In the genomic region with DNA sequence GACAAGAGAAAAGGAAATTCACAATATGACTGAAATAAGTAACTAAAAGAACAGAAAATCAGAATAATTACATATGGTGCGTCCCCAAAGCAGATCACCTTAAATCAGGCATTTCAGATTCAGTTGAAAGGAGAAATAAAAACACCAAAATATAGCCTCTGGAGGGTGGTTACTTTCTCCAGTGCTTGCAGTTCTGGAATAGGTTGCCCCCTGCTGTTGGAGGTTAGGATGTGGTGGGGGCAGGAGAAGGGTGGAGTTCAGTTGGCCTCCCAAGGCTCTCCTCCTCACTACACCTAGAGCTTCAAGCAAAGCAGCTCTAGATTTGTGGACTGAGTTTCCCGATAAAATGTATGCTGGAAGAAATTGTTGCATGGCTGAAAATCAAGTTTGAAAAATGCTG, we compare ENCODE assay signal across 10 cellular contexts.
A peak's percentile ranks its signal among the peaks of the same experiment; 100 is the strongest.
DNase-seq lines count a peak whose midpoint lies in the region; ATAC-seq, FAIRE-seq and TF ChIP-seq lines count a peak whose summit lies in the region.
"Had no signal": no experiment of that assay in that cellular context is flagged by ENCODE, and none has a peak within 500 bp of the region (broad histone marks: within the 10 kb centered on the region; RNA-seq: fewer than 3 reads in every experiment).

No MANE protein-coding gene starts in this region.

- H2AFZ ChIP-seq in KMS-11 (ENCODE audit: low read depth) (no peak overlapping the region), endothelial cell of umbilical vein (ENCODE audit: low read depth, low read length) (no peak overlapping the region)

- FAIRE-seq in endothelial cell of umbilical vein (lab: Jason Lieb, UNC): no peak
- FAIRE-seq: GM18507 had no signal

- POLR2A ChIA-PET in AG04449 (lab: Yijun Ruan, JAX) (no interaction called here), endothelial cell of umbilical vein (lab: Charles Lee) (no interaction called here)

- H3K4me3 Mint-ChIP-seq in activated T-cell treated with anti-CD3 and anti-CD28 coated beads, Interleukin-2, amount 50 U/mL, for 72 hours: no peak overlapping the region
- H3K4me3 Mint-ChIP-seq: naive B cell had no signal

- no peak for TF ChIP-seq POLR2A in endothelial cell of umbilical vein (IDR thresholded peaks at IDR 0.05; ENCODE audit: low read depth, low read length)
- no peak for TF ChIP-seq POLR2A in esophagus muscularis mucosa (IDR thresholded peaks at IDR 0.05; ENCODE audit: low read depth)

- peak; percentile 2 for TF ChIP-seq CTCF in AG04449 (IDR thresholded peaks at IDR 0.05; ENCODE audit: insufficient read depth, low read length, missing control alignments)
- peak; percentile 33; the same call in 1 of the 2 replicates for TF ChIP-seq CTCF in KMS-11 (conservative IDR thresholded peaks at IDR 0.05; ENCODE audit: low read depth, low read length)
- peak; percentile 42 to 54 for TF ChIP-seq CTCF in endothelial cell of umbilical vein (IDR thresholded peaks at IDR 0.05; ENCODE audit: extremely low read depth in 1 of 2, insufficient read depth in 1 of 2, low read depth in 1 of 2, low read length in 2 of 2)
- peak in 1 of 3 experiments; percentile 24 for TF ChIP-seq CTCF in esophagus muscularis mucosa (IDR thresholded peaks at IDR 0.05)

- H3K27me3 Mint-ChIP-seq in activated T-cell treated with anti-CD3 and anti-CD28 coated beads, Interleukin-2, amount 50 U/mL, for 72 hours (ENCODE audit: low read depth): peaks cover 2% of the 10 kb centered on the region

- H3K9ac ChIP-seq in KMS-11: no peak overlapping the region
- no peak overlapping the region for H3K9ac ChIP-seq in endothelial cell of umbilical vein (replicated peaks; ENCODE audit: extremely low read depth, insufficient read depth, low read length)

- BruUV-seq in endothelial cell of umbilical vein (replicated peaks; lab: Mats Ljungman, UMichigan): no TSS peak

- H4K20me1 ChIP-seq in KMS-11 (ENCODE audit: insufficient read depth) (no peaks in the 10 kb centered on the region), endothelial cell of umbilical vein (replicated peaks; ENCODE audit: control insufficient read depth, extremely low read depth, insufficient read depth, low read length) (no peaks in the 10 kb centered on the region)

- H3K36me3 Mint-ChIP-seq in activated T-cell treated with anti-CD3 and anti-CD28 coated beads, Interleukin-2, amount 50 U/mL, for 72 hours (ENCODE audit: insufficient read depth in 2 of 2): peaks cover 0 to 2% of the 10 kb centered on the region in 2 donors
- H3K36me3 Mint-ChIP-seq: naive B cell had no signal

- H3K79me2 ChIP-seq in KMS-11 (ENCODE audit: insufficient read depth, low read depth): no peaks in the 10 kb centered on the region
- no peaks in the 10 kb centered on the region for H3K79me2 ChIP-seq in endothelial cell of umbilical vein (ENCODE audit: control insufficient read depth, insufficient read depth, low read length)

- no peak overlapping the region for H3K27ac ChIP-seq in KMS-11
- H3K27ac ChIP-seq in endothelial cell of umbilical vein (ENCODE audit: insufficient read depth, low read depth, low read length): no peak overlapping the region
- no peak overlapping the region for H3K27ac ChIP-seq in esophagus muscularis mucosa (replicated peaks in 1 of 4)

- H3K27me3 ChIP-seq in KMS-11 (ENCODE audit: insufficient read depth, low read depth): no peaks in the 10 kb centered on the region
- peaks cover 0 to 3% of the 10 kb centered on the region in 2 experiments for H3K27me3 ChIP-seq in endothelial cell of umbilical vein (ENCODE audit: control insufficient read depth in 2 of 2, insufficient read depth in 2 of 2, low read length in 2 of 2)
- no peaks in the 10 kb centered on the region for H3K27me3 ChIP-seq in esophagus muscularis mucosa

- intact Hi-C loops in endothelial cell of umbilical vein (cut with micrococcal nuclease) (loop anchor here (1.0 to 5.0 kb wide), 4 partner anchors 101 to 794 kb away; no protein-coding TSS in a partner anchor), esophagus muscularis mucosa (cut with DNase I) (no loop called here)

- DNase-seq in AG04449 (ENCODE audit: low read depth, low spot score): no peak
- DNase-seq in endothelial cell of umbilical vein (ENCODE audit: low read depth, low spot score): peak; percentile 34
- DNase-seq in activated gamma-delta T cell treated with Interleukin-2 at 50 U/mL for 16 hours: no peak
- no peak for DNase-seq in esophagus muscularis mucosa (ENCODE audit: extremely low spot score)
- DNase-seq in retina: no peak
- no peak for DNase-seq in activated T-cell treated with anti-CD3 and anti-CD28 coated beads, Interleukin-2, amount 50 U/mL, for 72 hours
- DNase-seq: naive B cell had no signal

- no peak overlapping the region for H3K27ac Mint-ChIP-seq in activated T-cell treated with anti-CD3 and anti-CD28 coated beads, Interleukin-2, amount 50 U/mL, for 72 hours
- H3K27ac Mint-ChIP-seq: naive B cell had no signal

- CTCF ChIA-PET in AG04449 (lab: Yijun Ruan, JAX) (interaction anchor here (1.2 to 1.3 kb wide), 2 partner anchors 103 to 104 kb away, joined by 3 to 5 read pairs; no protein-coding TSS in a partner anchor), endothelial cell of umbilical vein (lab: Charles Lee) (interaction anchor here (0.6 to 2.4 kb wide), 6 partner anchors 99 to 794 kb away, joined by 3 to 17 read pairs (median 4); no protein-coding TSS in a partner anchor)

- dilution Hi-C loops in endothelial cell of umbilical vein (cut with MboI; ENCODE audit: extremely low pct_ligation_motif_present, low sequenced_read_pairs): no loop called here

- TF ChIP-seq EP300 in esophagus muscularis mucosa (IDR thresholded peaks at IDR 0.05): no peak

- peaks cover 0 to 3% of the 10 kb centered on the region in 2 donors for H3K9me3 Mint-ChIP-seq in activated T-cell treated with anti-CD3 and anti-CD28 coated beads, Interleukin-2, amount 50 U/mL, for 72 hours

- no peak overlapping the region for H3K4me2 ChIP-seq in KMS-11
- H3K4me2 ChIP-seq in endothelial cell of umbilical vein (ENCODE audit: insufficient read depth, low read length): no peak overlapping the region

- H3K9me3 ChIP-seq in endothelial cell of umbilical vein (replicated peaks; ENCODE audit: control insufficient read depth, insufficient read depth, low read length) (no peaks in the 10 kb centered on the region), esophagus muscularis mucosa (peaks cover 0 to 6% (median 2%) of the 10 kb centered on the region in 4 donors)

- ATAC-seq in GM18858 (IDR thresholded peaks at IDR 0.05; ENCODE audit: unreplicated experiment): peak; percentile 66
- no peak for ATAC-seq in activated T-cell treated with anti-CD3 and anti-CD28 coated beads, Interleukin-2, amount 50 U/mL, for 72 hours (replicated peaks in 1 of 2)

- WGBS in esophagus muscularis mucosa: 74% methylated on average over 2 of the region's 2 CpGs

- H3K9me1 ChIP-seq in endothelial cell of umbilical vein (replicated peaks; ENCODE audit: control insufficient read depth, extremely low read depth, insufficient read depth, low read length): no peaks in the 10 kb centered on the region

- H3K4me1 ChIP-seq in KMS-11 (ENCODE audit: low read depth, poor library complexity, severe bottlenecking) (no peaks in the 10 kb centered on the region), endothelial cell of umbilical vein (ENCODE audit: control insufficient read depth, extremely low read depth, insufficient read depth, low read length) (no peaks in the 10 kb centered on the region), esophagus muscularis mucosa (no peaks in the 10 kb centered on the region)

- H3K4me3 ChIP-seq in AG04449 (ENCODE audit: low read depth, low read length) (no peak overlapping the region), KMS-11 (IDR thresholded peaks at IDR 0.05; ENCODE audit: insufficient read depth, low read depth, low read length) (no peak overlapping the region), endothelial cell of umbilical vein (replicated peaks in 1 of 3; ENCODE audit: insufficient read depth in 1 of 3, low read depth in 1 of 3, low read length in 3 of 3) (no peak overlapping the region), esophagus muscularis mucosa (no peak overlapping the region)

- H3K4me1 Mint-ChIP-seq in activated T-cell treated with anti-CD3 and anti-CD28 coated beads, Interleukin-2, amount 50 U/mL, for 72 hours (ENCODE audit: low read depth): no peaks in the 10 kb centered on the region
- H3K4me1 Mint-ChIP-seq: naive B cell had no signal

- no peaks in the 10 kb centered on the region for H3K36me3 ChIP-seq in KMS-11 (ENCODE audit: insufficient read depth)
- no peaks in the 10 kb centered on the region for H3K36me3 ChIP-seq in endothelial cell of umbilical vein (ENCODE audit: control insufficient read depth in 2 of 2, extremely low read depth in 1 of 2, insufficient read depth in 2 of 2, low read length in 2 of 2)
- H3K36me3 ChIP-seq in esophagus muscularis mucosa: no peaks in the 10 kb centered on the region

TF ChIP-seq in endothelial cell of umbilical vein, 7 proteins besides CTCF, POLR2A, EP300 and RAD21:
- TF ChIP-seq JUN (IDR thresholded peaks at IDR 0.05; ENCODE audit: borderline replicate concordance, insufficient read depth, insufficient read length, low read depth) (no peak), MYC (IDR thresholded peaks at IDR 0.05; ENCODE audit: low read depth, low read length) (no peak)
